ENCODE assay signal across 8 cellular contexts in the genomic region with DNA sequence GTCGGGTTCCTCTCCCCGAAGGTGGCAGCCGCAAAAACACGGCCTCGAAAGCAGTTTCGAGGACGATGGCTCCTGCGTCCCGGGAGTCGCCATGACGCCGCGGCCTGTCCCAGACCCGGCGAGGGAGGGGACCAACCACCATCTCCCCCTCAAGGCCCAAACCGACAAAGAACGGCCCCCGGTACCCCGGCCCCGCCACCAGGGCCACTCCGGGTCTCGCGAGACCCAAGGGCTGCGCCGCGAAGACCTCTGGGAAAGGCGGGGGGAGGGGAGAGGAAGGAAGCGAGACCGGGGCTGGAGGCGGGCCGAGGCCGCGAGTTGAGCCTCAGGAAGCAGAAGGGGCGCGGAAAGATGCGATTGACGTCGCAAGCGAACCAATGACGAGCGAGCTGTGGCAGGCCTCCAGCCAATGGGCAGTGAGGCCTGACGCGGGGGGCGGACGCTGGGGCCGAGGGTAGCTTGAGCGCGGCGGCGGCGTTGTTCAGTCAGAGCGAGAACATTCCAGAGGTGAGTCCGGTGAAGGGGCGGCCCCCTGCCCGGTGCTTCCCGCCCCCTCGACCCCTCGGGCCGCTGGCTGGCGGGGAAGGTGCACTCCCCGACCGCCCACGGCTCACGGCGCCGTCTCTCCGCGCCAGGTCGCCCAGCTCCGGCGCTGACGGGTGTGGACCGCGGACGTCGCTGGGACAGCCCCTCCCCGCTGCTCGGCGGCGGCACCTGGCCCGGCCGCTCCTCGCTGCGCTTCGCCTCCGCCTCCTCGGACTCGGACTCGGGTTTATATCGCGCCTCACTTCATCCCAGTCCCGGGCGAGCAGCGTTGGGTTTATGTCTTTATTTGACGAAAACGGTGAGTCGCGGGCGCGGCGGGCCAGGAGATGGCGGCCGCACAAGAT. TPM values are rescaled to one million over a fixed set of nuclear protein-coding genes. Genes with fewer than 3 reads are reported as not detected.
A peak's percentile ranks its signal among the peaks of the same experiment; 100 is the strongest.
DNase-seq lines count a peak whose midpoint lies in the region; ATAC-seq and TF ChIP-seq lines count a peak whose summit lies in the region.

TSS of gene EIF5 (plus strand) at position 484 of the 890 bp plus-strand sequence. CDS start 1,624 bp downstream, outside the sequence.

- peak within 1 kb of the TSS; percentile 78 to 89 for H3K4me3 ChIP-seq in cardiac fibroblast (replicated peaks in 1 of 2; ENCODE audit: low read depth in 2 of 2, low read length in 2 of 2)

- CTCF ChIA-PET in WTC11 (lab: Charles Lee) = interaction anchor here (0.6 to 1.7 kb wide), 9 partner anchors 21 to 567 kb away, joined by 3 to 8 read pairs (median 4); partner anchors contain the start of gene TNFAIP2

- H3K4me1 Mint-ChIP-seq in WTC11 = peaks cover 46% of the 10 kb centered on the region

- ATAC-seq in GM18909 (IDR thresholded peaks at IDR 0.05; ENCODE audit: poor library complexity, unreplicated experiment) (peak; percentile 92), HG03175 (IDR thresholded peaks at IDR 0.05; ENCODE audit: unreplicated experiment) (peak; percentile 88), WTC11 (peak; percentile 95)

- H3K27me3 Mint-ChIP-seq in WTC11 (ENCODE audit: low read depth) = no peaks in the 10 kb centered on the region

- peak within 1 kb of the TSS; percentile 80 for H3K4me3 Mint-ChIP-seq in WTC11

- peaks cover 39% of the 10 kb centered on the region for H3K36me3 Mint-ChIP-seq in WTC11

- TF ChIP-seq CTCF in WTC11 (IDR thresholded peaks at IDR 0.05) = no peak
- peak; percentile 31 for TF ChIP-seq CTCF in cardiac fibroblast (IDR thresholded peaks at IDR 0.05; ENCODE audit: low read depth, low read length)

- H3K9me3 Mint-ChIP-seq in WTC11 = no peaks in the 10 kb centered on the region

- POLR2A ChIA-PET in WTC11 (lab: Charles Lee) = interaction anchor here (0.6 to 4.2 kb wide), 5 partner anchors 11 to 515 kb away, joined by 3 to 39 read pairs (median 4); no protein-coding TSS in a partner anchor

- peak; percentile 99 for DNase-seq in AG08396 (ENCODE audit: low spot score)
- peak; percentile 91 for DNase-seq in NCI-H226
- peak; percentile 98 for DNase-seq in WTC11 (ENCODE audit: low spot score)
- DNase-seq in cardiac fibroblast (ENCODE audit: low read depth in 2 of 2) = peak; percentile 99
- DNase-seq in iPS-NIHi7 (ENCODE audit: extremely low spot score) = peak; percentile 97
- peak; percentile 98 for DNase-seq in smooth muscle cell of the brain vasculature (ENCODE audit: low read depth, low spot score)

- peak within 1 kb of the TSS; percentile 94 for H3K27ac Mint-ChIP-seq in WTC11

TF ChIP-seq in WTC11, 78 proteins besides CTCF, POLR2A, EP300 and RAD21 (continues in another document):
- no peak; the same call in 1 of the 2 replicates for TF ChIP-seq RELA (CRISPR knock-in tag; IDR thresholded peaks at IDR 0.05; ENCODE audit: borderline replicate concordance)
- TF ChIP-seq, protein P1, sequence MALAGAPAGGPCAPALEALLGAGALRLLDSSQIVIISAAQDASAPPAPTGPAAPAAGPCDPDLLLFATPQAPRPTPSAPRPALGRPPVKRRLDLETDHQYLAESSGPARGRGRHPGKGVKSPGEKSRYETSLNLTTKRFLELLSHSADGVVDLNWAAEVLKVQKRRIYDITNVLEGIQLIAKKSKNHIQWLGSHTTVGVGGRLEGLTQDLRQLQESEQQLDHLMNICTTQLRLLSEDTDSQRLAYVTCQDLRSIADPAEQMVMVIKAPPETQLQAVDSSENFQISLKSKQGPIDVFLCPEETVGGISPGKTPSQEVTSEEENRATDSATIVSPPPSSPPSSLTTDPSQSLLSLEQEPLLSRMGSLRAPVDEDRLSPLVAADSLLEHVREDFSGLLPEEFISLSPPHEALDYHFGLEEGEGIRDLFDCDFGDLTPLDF (CRISPR knock-in tag; IDR thresholded peaks at IDR 0.05) = no peak; the same call in 1 of the 2 replicates
- no peak for TF ChIP-seq NR3C1 (CRISPR knock-in tag; conservative IDR thresholded peaks at IDR 0.05; ENCODE audit: low read depth)
- TF ChIP-seq, protein P2, sequence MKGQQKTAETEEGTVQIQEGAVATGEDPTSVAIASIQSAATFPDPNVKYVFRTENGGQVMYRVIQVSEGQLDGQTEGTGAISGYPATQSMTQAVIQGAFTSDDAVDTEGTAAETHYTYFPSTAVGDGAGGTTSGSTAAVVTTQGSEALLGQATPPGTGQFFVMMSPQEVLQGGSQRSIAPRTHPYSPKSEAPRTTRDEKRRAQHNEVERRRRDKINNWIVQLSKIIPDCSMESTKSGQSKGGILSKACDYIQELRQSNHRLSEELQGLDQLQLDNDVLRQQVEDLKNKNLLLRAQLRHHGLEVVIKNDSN (CRISPR knock-in tag; IDR thresholded peaks at IDR 0.05) = peak; percentile 49
- no peak for TF ChIP-seq FOXP1 (CRISPR knock-in tag; IDR thresholded peaks at IDR 0.05; ENCODE audit: borderline replicate concordance)
- TF ChIP-seq MXD4 (CRISPR knock-in tag; IDR thresholded peaks at IDR 0.05; ENCODE audit: borderline replicate concordance) = no peak
- TF ChIP-seq SOX15 (CRISPR knock-in tag; IDR thresholded peaks at IDR 0.05) = no peak
- peak; percentile 80; the same call in 1 of the 2 replicates for TF ChIP-seq IRF1 (CRISPR knock-in tag; IDR thresholded peaks at IDR 0.05)
- TF ChIP-seq, protein P3, sequence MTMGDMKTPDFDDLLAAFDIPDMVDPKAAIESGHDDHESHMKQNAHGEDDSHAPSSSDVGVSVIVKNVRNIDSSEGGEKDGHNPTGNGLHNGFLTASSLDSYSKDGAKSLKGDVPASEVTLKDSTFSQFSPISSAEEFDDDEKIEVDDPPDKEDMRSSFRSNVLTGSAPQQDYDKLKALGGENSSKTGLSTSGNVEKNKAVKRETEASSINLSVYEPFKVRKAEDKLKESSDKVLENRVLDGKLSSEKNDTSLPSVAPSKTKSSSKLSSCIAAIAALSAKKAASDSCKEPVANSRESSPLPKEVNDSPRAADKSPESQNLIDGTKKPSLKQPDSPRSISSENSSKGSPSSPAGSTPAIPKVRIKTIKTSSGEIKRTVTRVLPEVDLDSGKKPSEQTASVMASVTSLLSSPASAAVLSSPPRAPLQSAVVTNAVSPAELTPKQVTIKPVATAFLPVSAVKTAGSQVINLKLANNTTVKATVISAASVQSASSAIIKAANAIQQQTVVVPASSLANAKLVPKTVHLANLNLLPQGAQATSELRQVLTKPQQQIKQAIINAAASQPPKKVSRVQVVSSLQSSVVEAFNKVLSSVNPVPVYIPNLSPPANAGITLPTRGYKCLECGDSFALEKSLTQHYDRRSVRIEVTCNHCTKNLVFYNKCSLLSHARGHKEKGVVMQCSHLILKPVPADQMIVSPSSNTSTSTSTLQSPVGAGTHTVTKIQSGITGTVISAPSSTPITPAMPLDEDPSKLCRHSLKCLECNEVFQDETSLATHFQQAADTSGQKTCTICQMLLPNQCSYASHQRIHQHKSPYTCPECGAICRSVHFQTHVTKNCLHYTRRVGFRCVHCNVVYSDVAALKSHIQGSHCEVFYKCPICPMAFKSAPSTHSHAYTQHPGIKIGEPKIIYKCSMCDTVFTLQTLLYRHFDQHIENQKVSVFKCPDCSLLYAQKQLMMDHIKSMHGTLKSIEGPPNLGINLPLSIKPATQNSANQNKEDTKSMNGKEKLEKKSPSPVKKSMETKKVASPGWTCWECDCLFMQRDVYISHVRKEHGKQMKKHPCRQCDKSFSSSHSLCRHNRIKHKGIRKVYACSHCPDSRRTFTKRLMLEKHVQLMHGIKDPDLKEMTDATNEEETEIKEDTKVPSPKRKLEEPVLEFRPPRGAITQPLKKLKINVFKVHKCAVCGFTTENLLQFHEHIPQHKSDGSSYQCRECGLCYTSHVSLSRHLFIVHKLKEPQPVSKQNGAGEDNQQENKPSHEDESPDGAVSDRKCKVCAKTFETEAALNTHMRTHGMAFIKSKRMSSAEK (CRISPR knock-in tag; IDR thresholded peaks at IDR 0.05; ENCODE audit: borderline replicate concordance) = no peak
- no peak for TF ChIP-seq GTF2I (CRISPR knock-in tag; conservative IDR thresholded peaks at IDR 0.05)
- TF ChIP-seq HMGA2 (CRISPR knock-in tag; IDR thresholded peaks at IDR 0.05) = no peak
- no peak for TF ChIP-seq ATF3 (CRISPR knock-in tag; conservative IDR thresholded peaks at IDR 0.05)
- TF ChIP-seq ZBTB21 (CRISPR knock-in tag; IDR thresholded peaks at IDR 0.05; ENCODE audit: borderline replicate concordance) = peak; percentile 50; the same call in 1 of the 2 replicates
- TF ChIP-seq SMAD4 (CRISPR knock-in tag; IDR thresholded peaks at IDR 0.05) = no peak
- TF ChIP-seq, protein P4, sequence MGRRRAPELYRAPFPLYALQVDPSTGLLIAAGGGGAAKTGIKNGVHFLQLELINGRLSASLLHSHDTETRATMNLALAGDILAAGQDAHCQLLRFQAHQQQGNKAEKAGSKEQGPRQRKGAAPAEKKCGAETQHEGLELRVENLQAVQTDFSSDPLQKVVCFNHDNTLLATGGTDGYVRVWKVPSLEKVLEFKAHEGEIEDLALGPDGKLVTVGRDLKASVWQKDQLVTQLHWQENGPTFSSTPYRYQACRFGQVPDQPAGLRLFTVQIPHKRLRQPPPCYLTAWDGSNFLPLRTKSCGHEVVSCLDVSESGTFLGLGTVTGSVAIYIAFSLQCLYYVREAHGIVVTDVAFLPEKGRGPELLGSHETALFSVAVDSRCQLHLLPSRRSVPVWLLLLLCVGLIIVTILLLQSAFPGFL (CRISPR knock-in tag; IDR thresholded peaks at IDR 0.05; ENCODE audit: borderline replicate concordance) = peak; percentile 43; the same call in 1 of the 2 replicates
- TF ChIP-seq ATF1 (CRISPR knock-in tag; IDR thresholded peaks at IDR 0.05) = no peak
- TF ChIP-seq EMX1 (CRISPR knock-in tag; IDR thresholded peaks at IDR 0.05) = no peak

RNA-seq across cellular contexts. Expression of gene EIF5, which starts in this region (rescaled TPM):
- 224 to 282 TPM (median 236 TPM) in 3 replicates for total RNA-seq in WTC11 (2021)

Comparison
In these comparisons a context has a peak if more than half of its experiments do, and no peak if none do; other contexts are left out.
1. Peak in every context shown above with its lines: DNase-seq, ATAC-seq and H3K4me3 ChIP-seq.